ENCODE assay signal across 8 cellular contexts in the genomic region with DNA sequence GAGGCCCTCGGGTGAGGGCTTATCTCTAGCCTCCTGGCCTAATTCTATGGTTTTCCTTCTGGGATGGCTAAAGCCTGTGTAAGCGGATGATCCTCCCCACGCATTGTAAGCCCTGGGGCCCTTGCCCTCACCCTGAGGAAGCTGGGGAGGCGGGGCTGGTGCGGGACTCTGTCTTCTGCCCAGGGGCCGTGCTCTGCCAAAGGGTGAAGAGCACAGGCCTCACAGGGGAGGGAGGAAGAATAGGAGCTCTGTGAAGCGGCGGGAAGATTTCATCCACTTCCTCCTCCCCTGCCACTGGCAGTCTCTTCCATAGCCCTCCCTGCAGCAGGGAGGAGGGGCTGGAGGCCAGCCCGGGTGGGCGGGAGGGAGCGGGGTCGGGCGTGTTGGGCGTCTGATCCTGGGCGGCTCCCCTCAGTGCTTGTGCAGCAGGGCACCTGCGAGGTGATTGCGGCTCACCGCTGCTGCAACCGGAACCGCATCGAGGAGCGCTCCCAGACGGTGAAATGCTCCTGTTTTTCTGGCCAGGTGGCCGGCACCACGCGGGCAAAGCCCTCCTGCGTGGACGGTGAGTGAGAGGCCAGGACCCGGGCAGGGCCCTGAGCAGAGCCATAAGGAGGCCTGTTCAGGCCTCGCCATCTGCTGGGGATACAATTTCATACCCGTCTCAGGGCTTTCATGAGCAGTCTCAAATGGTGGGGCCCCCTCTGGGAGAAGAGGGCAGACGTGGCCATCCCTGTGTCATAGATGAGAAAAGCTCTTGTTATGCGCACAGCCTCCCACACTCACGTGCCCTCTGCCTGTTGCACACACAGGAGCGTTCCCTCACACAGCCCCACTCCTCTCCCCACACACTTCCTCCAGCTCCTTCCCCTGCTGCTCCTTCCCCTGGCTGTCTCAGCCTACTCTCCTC. TPM values are rescaled to one million over a fixed set of nuclear protein-coding genes. Genes with fewer than 3 reads are reported as not detected.
DNase-seq lines count a peak whose midpoint lies in the region; ATAC-seq and TF ChIP-seq lines count a peak whose summit lies in the region.

No MANE protein-coding gene starts in this region.

- TF ChIP-seq POLR2A in suprapubic skin (IDR thresholded peaks at IDR 0.05) (no peak), Peyer's patch (IDR thresholded peaks at IDR 0.05) (no peak)

- H3K4me3 Mint-ChIP-seq in stimulated activated memory B cell treated with anti-CD40 and anti-IgM and Interleukin-4, amounts not matched to agents 10 μg/mL and 1 μg/mL and 100 μg/mL, for 72 hours: no peak overlapping the region

- H3K4me1 ChIP-seq in iPS DF 6.9 (ENCODE audit: control insufficient read depth, insufficient read depth, low read length): peaks cover 6% of the 10 kb centered on the region
- peaks cover 25% of the 10 kb centered on the region for H3K4me1 ChIP-seq in suprapubic skin
- peaks cover 0 to 17% (median 4%) of the 10 kb centered on the region in 4 donors for H3K4me1 ChIP-seq in Peyer's patch

- no peak for TF ChIP-seq EP300 in suprapubic skin (IDR thresholded peaks at IDR 0.05)

- H3K27me3 ChIP-seq in WERI-Rb-1 (ENCODE audit: insufficient read depth, low read depth, severe bottlenecking) (no peaks in the 10 kb centered on the region), iPS DF 6.9 (ENCODE audit: control insufficient read depth, insufficient read depth, low read length) (no peaks in the 10 kb centered on the region; the same call in 1 of the 2 replicates), suprapubic skin (no peaks in the 10 kb centered on the region), Peyer's patch (no peaks in the 10 kb centered on the region)

- H3K27me3 Mint-ChIP-seq in stimulated activated memory B cell treated with anti-CD40 and anti-IgM and Interleukin-4, amounts not matched to agents 10 μg/mL and 1 μg/mL and 100 μg/mL, for 72 hours: peaks cover 38% of the 10 kb centered on the region

- no peaks in the 10 kb centered on the region for H3K36me3 Mint-ChIP-seq in stimulated activated memory B cell treated with anti-CD40 and anti-IgM and Interleukin-4, amounts not matched to agents 10 μg/mL and 1 μg/mL and 100 μg/mL, for 72 hours

- no peaks in the 10 kb centered on the region for H3K9me3 Mint-ChIP-seq in stimulated activated memory B cell treated with anti-CD40 and anti-IgM and Interleukin-4, amounts not matched to agents 10 μg/mL and 1 μg/mL and 100 μg/mL, for 72 hours

- no peaks in the 10 kb centered on the region for H3K9me3 ChIP-seq in WERI-Rb-1 (ENCODE audit: severe bottlenecking)
- no peaks in the 10 kb centered on the region for H3K9me3 ChIP-seq in iPS DF 6.9 (ENCODE audit: control insufficient read depth, insufficient read depth, low read length)
- H3K9me3 ChIP-seq in suprapubic skin: no peaks in the 10 kb centered on the region
- H3K9me3 ChIP-seq in Peyer's patch: no peaks in the 10 kb centered on the region

- peak; percentile 21 for DNase-seq in activated T-cell treated with anti-CD3 and anti-CD28 coated beads for 48 hours (ENCODE audit: low read depth)
- DNase-seq in activated T-cell treated with anti-CD3 and anti-CD28 coated beads, Interleukin-2, amount 50 U/mL, for 1 hour: no peak
- DNase-seq in WERI-Rb-1: peak; percentile 98
- no peak for DNase-seq in iPS DF 6.9 (ENCODE audit: low read depth, low spot score)
- DNase-seq in suprapubic skin (ENCODE audit: low spot score in 2 of 2): peak; percentile 56 to 76
- DNase-seq in NCI-H1048 (lab: John Stamatoyannopoulos, UW): no peak
- DNase-seq in Peyer's patch: no peak

- H3K27ac ChIP-seq in WERI-Rb-1 (peak overlapping the region; percentile 93), iPS DF 6.9 (ENCODE audit: low read length) (no peak overlapping the region), suprapubic skin (no peak overlapping the region), Peyer's patch (no peak overlapping the region)

- H3K4me1 Mint-ChIP-seq in stimulated activated memory B cell treated with anti-CD40 and anti-IgM and Interleukin-4, amounts not matched to agents 10 μg/mL and 1 μg/mL and 100 μg/mL, for 72 hours: peaks cover 18% of the 10 kb centered on the region

- no peak for ATAC-seq in stimulated activated memory B cell treated with anti-CD40 and anti-IgM and Interleukin-4, amounts not matched to agents 10 μg/mL and 1 μg/mL and 100 μg/mL, for 72 hours

- no peaks in the 10 kb centered on the region for H3K36me3 ChIP-seq in WERI-Rb-1
- no peaks in the 10 kb centered on the region for H3K36me3 ChIP-seq in iPS DF 6.9 (ENCODE audit: control insufficient read depth, insufficient read depth, low read length)
- H3K36me3 ChIP-seq in suprapubic skin: no peaks in the 10 kb centered on the region
- H3K36me3 ChIP-seq in Peyer's patch: no peaks in the 10 kb centered on the region

- H3K4me3 ChIP-seq in WERI-Rb-1 (ENCODE audit: low read depth, low read length): peak overlapping the region; percentile 37
- H3K4me3 ChIP-seq in iPS DF 6.9 (ENCODE audit: low read length): peak overlapping the region; percentile 22; the same call in 1 of the 2 replicates
- peak overlapping the region; percentile 32 for H3K4me3 ChIP-seq in suprapubic skin
- peak overlapping the region in 2 of 4 donors; percentile 24 to 36 for H3K4me3 ChIP-seq in Peyer's patch

- no peak overlapping the region for H3K27ac Mint-ChIP-seq in stimulated activated memory B cell treated with anti-CD40 and anti-IgM and Interleukin-4, amounts not matched to agents 10 μg/mL and 1 μg/mL and 100 μg/mL, for 72 hours

- no CpG with 5 or more reads among the region's 35 CpGs for WGBS in iPS DF 6.9 (ENCODE audit: insufficient coverage, insufficient read length)
- WGBS in suprapubic skin: 15% methylated on average over 23 of the region's 35 CpGs

- peak; percentile 28; the same call in 1 of the 2 replicates for TF ChIP-seq CTCF in WERI-Rb-1 (IDR thresholded peaks at IDR 0.05; ENCODE audit: low read depth, low read length)
- TF ChIP-seq CTCF in suprapubic skin (IDR thresholded peaks at IDR 0.05): no peak
- TF ChIP-seq CTCF in Peyer's patch (IDR thresholded peaks at IDR 0.05): no peak

RNA-seq across cellular contexts. Expression of gene PPM1J, which starts 7.7 kb away (rescaled TPM):
- total RNA-seq in suprapubic skin (10 to 100 TPM in 3 of 4 donors, 1 to 10 TPM in 1; 6.6 to 22.1 (median 13.4) TPM), Peyer's patch (under 1 TPM in 1 of 4 donors, not detected in 3; 0.67 TPM)

RNA-seq across cellular contexts. Expression of gene RHOC, which starts 15.9 kb away (rescaled TPM):
- 100 to 1,000 TPM; 138 to 185 (median 153) TPM for total RNA-seq in suprapubic skin
- total RNA-seq in Peyer's patch: 100 to 1,000 TPM; 163 to 632 (median 483) TPM

RNA-seq across cellular contexts. Expression of gene MOV10, which starts 48.4 kb away (rescaled TPM):
- total RNA-seq in suprapubic skin (100 to 1,000 TPM in 1 of 4 donors, 10 to 100 TPM in 3; 42.8 to 147 (median 70.1) TPM), Peyer's patch (100 to 1,000 TPM in 3 of 4 donors, 10 to 100 TPM in 1; 75.3 to 161 (median 143) TPM)

Comparison
In these comparisons a context has a peak if more than half of its experiments do, and no peak if none do; other contexts are left out.
1. DNase-seq: peak in activated T-cell treated with anti-CD3 and anti-CD28 coated beads for 48 hours (single experiment), WERI-Rb-1 (single experiment) and suprapubic skin (2 of 2); none in activated T-cell treated with anti-CD3 and anti-CD28 coated beads, Interleukin-2, amount 50 U/mL, for 1 hour (single experiment), iPS DF 6.9 (single experiment), NCI-H1048 (single experiment) and Peyer's patch (0 of 3).